In genomic region chr22:36387914-36388864, GRCh38 we compare ENCODE assay signal across 8 cellular contexts. TPM values are rescaled to one million over a fixed set of nuclear protein-coding genes. Genes with fewer than 3 reads are reported as not detected.
A peak's percentile ranks its signal among the peaks of the same experiment; 100 is the strongest.
DNase-seq lines count a peak whose midpoint lies in the region; ATAC-seq and TF ChIP-seq lines count a peak whose summit lies in the region.

TSS of gene MYH9 (minus strand) at chr22:36387967. CDS start at chr22:36349236, 38,731 bp downstream.

- peaks cover 39% of the 10 kb centered on the region for H4K20me1 ChIP-seq in SK-N-SH (ENCODE audit: insufficient read depth)

- H3K4me3 Mint-ChIP-seq in HFFc6: peak within 1 kb of the TSS; percentile 96

- peak within 1 kb of the TSS; percentile 80 for H2AFZ ChIP-seq in SK-N-SH (ENCODE audit: low read depth)

- H3K4me2 ChIP-seq in SK-N-SH: peak within 1 kb of the TSS; percentile 97

- CTCF ChIA-PET in SK-N-SH (lab: Yijun Ruan, JAX): interaction anchor here (1.3 to 1.4 kb wide), 3 partner anchors 54 to 102 kb away, joined by 3 read pairs; no protein-coding TSS in a partner anchor

- H3K27me3 ChIP-seq in SK-N-SH (ENCODE audit: insufficient read depth) (no peaks in the 10 kb centered on the region), gastroesophageal sphincter (no peaks in the 10 kb centered on the region), neutrophil (no peaks in the 10 kb centered on the region)

- peaks cover 39% of the 10 kb centered on the region for H3K4me1 Mint-ChIP-seq in HFFc6 (ENCODE audit: low read depth)

- peak; percentile 96 for DNase-seq in GM04503 (ENCODE audit: low read depth)
- peak; percentile 99 for DNase-seq in HFFc6
- peak; percentile 96 for DNase-seq in NCI-H1048 (lab: John Stamatoyannopoulos, UW)
- peak; percentile 99 for DNase-seq in SK-N-SH
- peak; percentile 99 for DNase-seq in activated naive CD4-positive, alpha-beta T cell treated with anti-CD3 and anti-CD28 coated beads, Interleukin-2, amount 50 U/mL, for 16 hours
- DNase-seq in substantia nigra (lab: John Stamatoyannopoulos, UW): peak; percentile 80 to 100 (median 99)

- H3K36me3 ChIP-seq in SK-N-SH (replicated peaks in 1 of 2; ENCODE audit: control insufficient read depth in 1 of 2, insufficient read depth in 2 of 2, low read length in 1 of 2): peaks cover 0 to 14% of the 10 kb centered on the region in 2 experiments
- H3K36me3 ChIP-seq in gastroesophageal sphincter: peaks cover 0 to 2% of the 10 kb centered on the region in 2 donors
- peaks cover 14% of the 10 kb centered on the region for H3K36me3 ChIP-seq in neutrophil

- H3K4me1 ChIP-seq in SK-N-SH (ENCODE audit: control insufficient read depth in 1 of 2, insufficient read depth in 2 of 2, low read depth in 1 of 2, low read length in 1 of 2): peaks cover 7 to 25% of the 10 kb centered on the region in 2 experiments
- H3K4me1 ChIP-seq in gastroesophageal sphincter: peaks cover 0 to 38% (median 13%) of the 10 kb centered on the region in 3 donors
- H3K4me1 ChIP-seq in neutrophil (ENCODE audit: control insufficient read depth in 1 of 2, insufficient read depth in 1 of 2, low read depth in 1 of 2, low read length in 1 of 2): peaks cover 61 to 75% of the 10 kb centered on the region in 2 experiments

- peak within 1 kb of the TSS; percentile 90 for H3K9ac ChIP-seq in SK-N-SH

- peaks cover 31% of the 10 kb centered on the region for H3K36me3 Mint-ChIP-seq in HFFc6 (ENCODE audit: low read depth)

- 6% methylated on average over 16 of the region's 55 CpGs for WGBS in SK-N-SH (ENCODE audit: low lambda C conversion rate)
- WGBS in gastroesophageal sphincter (ENCODE audit: low coverage in 1 of 2), 2 donors: 0 to 3% methylated on average over 13 to 18 of the region's 55 CpGs

- H3K79me2 ChIP-seq in SK-N-SH (ENCODE audit: insufficient read depth): peaks cover 67% of the 10 kb centered on the region

- ATAC-seq in gastroesophageal sphincter: peak; percentile 91

- H3K9me3 ChIP-seq in SK-N-SH: no peaks in the 10 kb centered on the region
- no peaks in the 10 kb centered on the region for H3K9me3 ChIP-seq in gastroesophageal sphincter
- no peaks in the 10 kb centered on the region for H3K9me3 ChIP-seq in neutrophil

- TF ChIP-seq EP300 in SK-N-SH (IDR thresholded peaks at IDR 0.05; ENCODE audit: borderline replicate concordance in 1 of 2, low read depth in 1 of 2, low read length in 1 of 2): peak; percentile 8 to 36; a peak in 2 of 4 replicates
- TF ChIP-seq EP300 in gastroesophageal sphincter (IDR thresholded peaks at IDR 0.05): no peak

- H3K27ac ChIP-seq in SK-N-SH (ENCODE audit: low read depth in 2 of 2, low read length in 1 of 2) (peak within 1 kb of the TSS; percentile 73 to 86), gastroesophageal sphincter (peak within 1 kb of the TSS; percentile 96 to 100 (median 100)), neutrophil (peak within 1 kb of the TSS; percentile 99), substantia nigra (ENCODE audit: low read depth, low read length, poor library complexity, severe bottlenecking) (peak within 1 kb of the TSS; percentile 83)

- H3K9me3 Mint-ChIP-seq in HFFc6: no peaks in the 10 kb centered on the region

- POLR2A ChIA-PET in SK-N-SH (lab: Yijun Ruan, JAX): interaction anchor here (0.6 to 1.6 kb wide), 5 partner anchors 17 to 93 kb away, joined by 3 to 7 read pairs (median 3); partner anchors contain the start of gene TXN2

- peak within 1 kb of the TSS; percentile 92 for H3K27ac Mint-ChIP-seq in HFFc6

- H3F3A ChIP-seq in SK-N-SH (replicated peaks; ENCODE audit: insufficient read depth): peaks cover 23% of the 10 kb centered on the region

- no peak for TF ChIP-seq RAD21 in SK-N-SH (IDR thresholded peaks at IDR 0.05; ENCODE audit: low read length)

- TF ChIP-seq POLR2A in gastroesophageal sphincter (IDR thresholded peaks at IDR 0.05): peak; percentile 99 to 100

- peaks cover 11% of the 10 kb centered on the region for H3K27me3 Mint-ChIP-seq in HFFc6 (ENCODE audit: insufficient read depth)

- TF ChIP-seq CTCF in HFFc6 (IDR thresholded peaks at IDR 0.05) (no peak), SK-N-SH (IDR thresholded peaks at IDR 0.05) (no peak), gastroesophageal sphincter (IDR thresholded peaks at IDR 0.05) (peak in 1 of 4 experiments; percentile 2), neutrophil (IDR thresholded peaks at IDR 0.05) (no peak)

- H3K4me3 ChIP-seq in SK-N-SH (ENCODE audit: low read depth in 2 of 2, low read length in 1 of 2): peak within 1 kb of the TSS; percentile 76 to 91
- H3K4me3 ChIP-seq in gastroesophageal sphincter: peak within 1 kb of the TSS; percentile 89 to 100
- H3K4me3 ChIP-seq in neutrophil (ENCODE audit: low read depth in 1 of 2, low read length in 1 of 2): peak within 1 kb of the TSS; percentile 90 to 96

- no peaks in the 10 kb centered on the region for H3K9me2 ChIP-seq in SK-N-SH

TF ChIP-seq in SK-N-SH, 30 proteins besides CTCF, POLR2A, EP300 and RAD21 (continues in another document):
- TF ChIP-seq MAX (IDR thresholded peaks at IDR 0.05; ENCODE audit: low read depth) (peak; percentile 52), RFX5 (IDR thresholded peaks at IDR 0.05; ENCODE audit: low read length) (peak; percentile 62; the same call in 1 of the 2 replicates), USF1 (IDR thresholded peaks at IDR 0.05; ENCODE audit: borderline replicate concordance, low read depth) (no peak), IRF3 (IDR thresholded peaks at IDR 0.05; ENCODE audit: low read depth, low read length) (peak; percentile 85), GATA2 (CRISPR knock-in tag; IDR thresholded peaks at IDR 0.05) (no peak), FOXJ3 (CRISPR knock-in tag; IDR thresholded peaks at IDR 0.05) (no peak), NFIC (IDR thresholded peaks at IDR 0.05; ENCODE audit: borderline replicate concordance) (0 out of 2 replicates have a peak, but pooled peaks have one; percentile 17), EZH2phosphoT487 (IDR thresholded peaks at IDR 0.05; ENCODE audit: borderline replicate concordance, low read depth) (no peak), USF2 (IDR thresholded peaks at IDR 0.05; ENCODE audit: borderline replicate concordance, low read depth, low read length) (no peak), ELF1 (IDR thresholded peaks at IDR 0.05) (no peak; the same call in none of the 2 replicates), MEF2A (IDR thresholded peaks at IDR 0.05; ENCODE audit: borderline replicate concordance, low read depth) (no peak), JUND (IDR thresholded peaks at IDR 0.05) (no peak), CHD2 (IDR thresholded peaks at IDR 0.05; ENCODE audit: low read length, partially characterized antibody) (peak; percentile 90)

RNA-seq across cellular contexts. Expression of gene MYH9, which starts in this region (rescaled TPM):
- 1,000 to 10,000 TPM in 2 of 6 experiments, 100 to 1,000 TPM in 4; 881 to 1,084 (median 937) TPM for total RNA-seq in HFFc6 (2021; fragmentation: NEBNext Ultra II Directional; extraction: Animal tissue kit (Norgen Biotek cat#: 25700))
- 202 and 303 TPM in 2 replicates for polyA plus RNA-seq in SK-N-SH (2012; rRNA removed)
- polyA plus RNA-seq in SK-N-SH (2012; cell fraction: cytosol; rRNA removed): 181 and 225 TPM in 2 replicates
- 401 and 439 TPM in 2 replicates for polyA plus RNA-seq in SK-N-SH (2012; cell fraction: nucleus; rRNA removed)
- 100 to 1,000 TPM; 304 to 366 (median 322) TPM for total RNA-seq in gastroesophageal sphincter

Comparison
In these comparisons a context has a peak if more than half of its experiments do, and no peak if none do; other contexts are left out.
1. Peak in every context shown above with its lines: DNase-seq, ATAC-seq, H3K4me3 ChIP-seq and H3K27ac ChIP-seq.